In the genomic region with DNA sequence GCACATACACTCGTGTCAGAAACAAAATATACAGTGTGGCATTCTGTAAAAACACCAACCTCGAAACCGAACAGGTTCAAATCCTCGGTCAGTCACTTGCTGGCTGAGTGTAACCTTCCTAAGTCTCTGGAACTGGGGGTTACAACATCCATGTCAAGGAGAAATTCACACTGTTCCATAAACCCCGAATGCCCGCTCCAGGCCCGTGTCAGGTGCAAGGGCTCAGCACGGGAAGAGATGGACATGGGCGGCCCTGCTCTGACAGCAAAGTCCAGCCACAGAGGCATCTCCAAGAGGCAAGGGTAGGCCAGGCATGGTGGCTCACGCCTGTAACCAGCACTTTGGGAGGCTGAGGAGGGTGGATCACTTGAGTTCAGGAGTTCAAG, we compare ENCODE assay signal across 9 cellular contexts.
DNase-seq lines count a peak whose midpoint lies in the region; ATAC-seq and TF ChIP-seq lines count a peak whose summit lies in the region.
"Had no signal": no experiment of that assay in that cellular context is flagged by ENCODE, and none has a peak within 500 bp of the region (broad histone marks: within the 10 kb centered on the region; RNA-seq: fewer than 3 reads in every experiment).

No MANE protein-coding gene starts in this region.

- H3K36me3 Mint-ChIP-seq in CD14-positive monocyte, result peaks cover 40 to 52% of the 10 kb centered on the region in 2 donors

- H3K27me3 ChIP-seq in parathyroid adenoma (ENCODE audit: control insufficient read depth, insufficient read depth, low read length), result no peaks in the 10 kb centered on the region

- H3K9me3 ChIP-seq in KOPT-K1 (ENCODE audit: insufficient read depth, low read length, poor library complexity, severe bottlenecking), result no peaks in the 10 kb centered on the region
- H3K9me3 ChIP-seq in parathyroid adenoma (ENCODE audit: control insufficient read depth, low read length), result no peaks in the 10 kb centered on the region

- H2AFZ ChIP-seq in parathyroid adenoma, result no peak overlapping the region

- H3K4me1 ChIP-seq in parathyroid adenoma, result peaks cover 5% of the 10 kb centered on the region

- peaks cover 7% of the 10 kb centered on the region; the same call in 1 of the 2 replicates for H3K36me3 ChIP-seq in KOPT-K1 (ENCODE audit: insufficient read depth, low read length)
- H3K36me3 ChIP-seq in parathyroid adenoma (ENCODE audit: control insufficient read depth, insufficient read depth, low read length), result no peaks in the 10 kb centered on the region

- DNase-seq in CD14-positive monocyte (ENCODE audit: low spot score) (no peak), coronary artery (ENCODE audit: low spot score) (no peak), UCSD-AML1 (lab: John Stamatoyannopoulos, UW; ENCODE audit: unreplicated experiment) (no peak), DMS153 (lab: John Stamatoyannopoulos, UW) (no peak), NCI-H524 treated with DMSO at 0.1 percent for 48 hours (lab: John Stamatoyannopoulos, UW) (no peak)
- DNase-seq: NCI-H748 treated with DMSO at 0.1 percent for 48 hours had no signal

- H3K9ac ChIP-seq in parathyroid adenoma, result no peak overlapping the region

- H3K27ac Mint-ChIP-seq in CD14-positive monocyte, result peak overlapping the region; percentile 11 to 85 (median 70)

- peaks cover 0 to 3% (median 0%) of the 10 kb centered on the region in 7 donors for H3K9me3 Mint-ChIP-seq in CD14-positive monocyte

- H3K79me2 ChIP-seq in parathyroid adenoma, result peaks cover 50% of the 10 kb centered on the region

- H3K27me3 Mint-ChIP-seq in CD14-positive monocyte (ENCODE audit: low read depth in 3 of 3), result no peaks in the 10 kb centered on the region

- peak overlapping the region; percentile 72 for H3K4me2 ChIP-seq in parathyroid adenoma (ENCODE audit: low read length)

- H3K4me1 Mint-ChIP-seq in CD14-positive monocyte, result peaks cover 39% of the 10 kb centered on the region

- ATAC-seq in GM21381 (IDR thresholded peaks at IDR 0.05; ENCODE audit: unreplicated experiment), result no peak

- intact Hi-C loops in CD14-positive monocyte (cut with micrococcal nuclease), result loop anchor here (1.0 to 5.0 kb wide), 5 partner anchors 86 to 261 kb away; no protein-coding TSS in a partner anchor

- H3K27ac ChIP-seq in KOPT-K1 (ENCODE audit: low read depth, low read length, poor library complexity, severe bottlenecking), result peak overlapping the region; percentile 76
- H3K27ac ChIP-seq in coronary artery, result peak overlapping the region; percentile 48 to 81
- H3K27ac ChIP-seq in parathyroid adenoma, result peak overlapping the region; percentile 46

- peak overlapping the region in 1 of 2 donors; percentile 74 for H3K4me3 Mint-ChIP-seq in CD14-positive monocyte

- TF ChIP-seq CTCF in CD14-positive monocyte (IDR thresholded peaks at IDR 0.05), result peak; percentile 52
- no peak for TF ChIP-seq CTCF in coronary artery (IDR thresholded peaks at IDR 0.05)
- TF ChIP-seq CTCF in parathyroid adenoma (IDR thresholded peaks at IDR 0.05), result no peak

- peak overlapping the region; percentile 51 for H3K4me3 ChIP-seq in coronary artery
- peak overlapping the region; percentile 43 for H3K4me3 ChIP-seq in parathyroid adenoma (ENCODE audit: low read depth, low read length)
